8 cellular contexts compared by ENCODE assay signal in genomic region chr11:126391970-126392637, GRCh38. TPM values are rescaled to one million over a fixed set of nuclear protein-coding genes. Genes with fewer than 3 reads are reported as not detected.
DNase-seq lines count a peak whose midpoint lies in the region; ATAC-seq and TF ChIP-seq lines count a peak whose summit lies in the region.

No MANE protein-coding gene starts in this region.

- TF ChIP-seq CTCF in esophagus muscularis mucosa (IDR thresholded peaks at IDR 0.05) (peak in 2 of 3 experiments; percentile 5 to 18), spleen (IDR thresholded peaks at IDR 0.05 in 8 of 11, conservative IDR thresholded peaks at IDR 0.05 in 3 of 11) (peak in 2 of 11 experiments; percentile 18 to 19)

- H3K36me3 ChIP-seq in esophagus muscularis mucosa, result no peaks in the 10 kb centered on the region
- no peaks in the 10 kb centered on the region for H3K36me3 ChIP-seq in spleen

- WGBS in esophagus muscularis mucosa, result 60% methylated on average over 8 of the region's 8 CpGs
- WGBS in spleen, 5 donors, result 19 to 43% (median 34%) methylated on average over 8 of the region's 8 CpGs

- peaks cover 32 to 56% (median 55%) of the 10 kb centered on the region in 4 donors for H3K4me1 ChIP-seq in esophagus muscularis mucosa
- H3K4me1 ChIP-seq in spleen, result peaks cover 4 to 69% (median 40%) of the 10 kb centered on the region in 6 donors

- H3K27ac ChIP-seq in esophagus muscularis mucosa (replicated peaks in 1 of 4) (peak overlapping the region in 1 of 4 donors; percentile 38), spleen (peak overlapping the region in 5 of 8 donors; percentile 20 to 69 (median 53))

- H3K9me3 ChIP-seq in esophagus muscularis mucosa (no peaks in the 10 kb centered on the region), spleen (no peaks in the 10 kb centered on the region)

- H3K27me3 ChIP-seq in esophagus muscularis mucosa, result no peaks in the 10 kb centered on the region
- H3K27me3 ChIP-seq in spleen (replicated peaks in 1 of 7), result no peaks in the 10 kb centered on the region

- H3K4me3 ChIP-seq in esophagus muscularis mucosa (no peak overlapping the region), spleen (no peak overlapping the region)

- intact Hi-C loops in esophagus muscularis mucosa (cut with DNase I) (no loop called here), spleen (cut with DNase I; ENCODE audit: low total_unique reads) (no loop called here)

- TF ChIP-seq POLR2A in esophagus muscularis mucosa (IDR thresholded peaks at IDR 0.05; ENCODE audit: low read depth), result no peak
- no peak for TF ChIP-seq POLR2A in spleen (IDR thresholded peaks at IDR 0.05)

- no peak for TF ChIP-seq EP300 in esophagus muscularis mucosa (IDR thresholded peaks at IDR 0.05)

- ATAC-seq in GM21619 (IDR thresholded peaks at IDR 0.05; ENCODE audit: unreplicated experiment), result peak; percentile 89

- DNase-seq in CMK (ENCODE audit: low read depth), result peak; percentile 72
- peak; percentile 87 for DNase-seq in NCI-H446 treated with DMSO at 0.1 percent for 48 hours (lab: John Stamatoyannopoulos, UW)
- DNase-seq in esophagus muscularis mucosa (ENCODE audit: extremely low spot score), result no peak
- peak; percentile 78 for DNase-seq in spleen
- no peak for DNase-seq in NCI-H128 (lab: John Stamatoyannopoulos, UW; ENCODE audit: unreplicated experiment)
- no peak for DNase-seq in glomerular visceral epithelial cell (ENCODE audit: extremely low spot score)
- no peak for DNase-seq in NCI-H1436 (lab: John Stamatoyannopoulos, UW)

RNA-seq across cellular contexts. Expression of gene ST3GAL4, which starts 36.6 kb away (rescaled TPM):
- 10 to 100 TPM; 40.0 to 52.4 (median 40.5) TPM for total RNA-seq in esophagus muscularis mucosa
- 100 to 1,000 TPM in 1 of 7 donors, 10 to 100 TPM in 6; 41.2 to 102 (median 53.0) TPM for total RNA-seq in spleen
- 10 to 100 TPM; 12.8 to 25.0 (median 22.4) TPM for polyA plus RNA-seq in spleen

Comparison
In these comparisons a context has a peak if more than half of its experiments do, and no peak if none do; other contexts are left out.
1. DNase-seq: peak in CMK (single experiment), NCI-H446 treated with DMSO at 0.1 percent for 48 hours (single experiment) and spleen (single experiment); none in esophagus muscularis mucosa (single experiment), NCI-H128 (single experiment), glomerular visceral epithelial cell (single experiment) and NCI-H1436 (single experiment).